In the genomic region with DNA sequence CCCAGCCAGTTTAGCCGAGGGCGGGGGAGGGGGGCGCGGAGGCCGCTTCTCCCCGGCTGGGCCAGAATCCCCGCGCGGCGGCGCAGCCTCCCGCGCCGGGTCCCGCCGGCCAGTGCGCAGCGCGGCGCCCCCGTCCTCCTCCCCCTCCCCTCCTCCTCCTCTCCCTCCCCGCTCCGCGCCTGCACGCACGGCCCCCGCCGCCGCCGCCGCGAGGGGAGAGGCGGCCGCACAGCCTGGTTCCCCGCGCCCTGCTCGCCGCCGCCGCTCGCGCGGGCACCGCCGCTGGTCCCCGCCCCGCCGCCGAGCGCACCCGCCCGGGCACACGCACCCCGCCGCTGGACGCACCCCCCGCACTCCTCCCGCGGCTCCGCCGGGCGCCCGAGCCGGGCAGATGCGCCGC, we compare ENCODE assay signal across 9 cellular contexts. TPM values are rescaled to one million over a fixed set of nuclear protein-coding genes. Genes with fewer than 3 reads are reported as not detected.
DNase-seq lines count a peak whose midpoint lies in the region; ATAC-seq and TF ChIP-seq lines count a peak whose summit lies in the region.
"Had no signal": no experiment of that assay in that cellular context is flagged by ENCODE, and none has a peak within 500 bp of the region (broad histone marks: within the 10 kb centered on the region; RNA-seq: fewer than 3 reads in every experiment).

A gene with protein sequence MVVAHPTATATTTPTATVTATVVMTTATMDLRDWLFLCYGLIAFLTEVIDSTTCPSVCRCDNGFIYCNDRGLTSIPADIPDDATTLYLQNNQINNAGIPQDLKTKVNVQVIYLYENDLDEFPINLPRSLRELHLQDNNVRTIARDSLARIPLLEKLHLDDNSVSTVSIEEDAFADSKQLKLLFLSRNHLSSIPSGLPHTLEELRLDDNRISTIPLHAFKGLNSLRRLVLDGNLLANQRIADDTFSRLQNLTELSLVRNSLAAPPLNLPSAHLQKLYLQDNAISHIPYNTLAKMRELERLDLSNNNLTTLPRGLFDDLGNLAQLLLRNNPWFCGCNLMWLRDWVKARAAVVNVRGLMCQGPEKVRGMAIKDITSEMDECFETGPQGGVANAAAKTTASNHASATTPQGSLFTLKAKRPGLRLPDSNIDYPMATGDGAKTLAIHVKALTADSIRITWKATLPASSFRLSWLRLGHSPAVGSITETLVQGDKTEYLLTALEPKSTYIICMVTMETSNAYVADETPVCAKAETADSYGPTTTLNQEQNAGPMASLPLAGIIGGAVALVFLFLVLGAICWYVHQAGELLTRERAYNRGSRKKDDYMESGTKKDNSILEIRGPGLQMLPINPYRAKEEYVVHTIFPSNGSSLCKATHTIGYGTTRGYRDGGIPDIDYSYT (plus strand): TSS at position 351 of the 400 bp plus-strand sequence. CDS start 80,337 bp downstream, outside the sequence.

- peak within 1 kb of the TSS; percentile 37 to 61 (median 57) for H3K4me3 ChIP-seq in heart right ventricle

- no peaks in the 10 kb centered on the region for H3K9me3 ChIP-seq in heart right ventricle

- H3K27ac Mint-ChIP-seq in chondrocyte (ENCODE audit: unreplicated experiment) = no peak within 1 kb of the TSS
- H3K27ac Mint-ChIP-seq in naive B cell = no peak within 1 kb of the TSS

- H3K27ac ChIP-seq in heart right ventricle = peak within 1 kb of the TSS in 8 of 10 donors; percentile 12 to 58 (median 37)

- H3K36me3 Mint-ChIP-seq in chondrocyte (ENCODE audit: low read depth) = no peaks in the 10 kb centered on the region
- peaks cover 0 to 6% of the 10 kb centered on the region in 2 donors for H3K36me3 Mint-ChIP-seq in naive B cell

- intact Hi-C loops in heart right ventricle (cut with DNase I) = no loop called here
- intact Hi-C loops in Right ventricle myocardium superior (cut with DNase I) = no loop called here

- peaks cover 10% of the 10 kb centered on the region for H3K27me3 Mint-ChIP-seq in chondrocyte (ENCODE audit: low read depth)
- peaks cover 22 to 70% (median 48%) of the 10 kb centered on the region in 3 donors for H3K27me3 Mint-ChIP-seq in naive B cell

- TF ChIP-seq CTCF in heart right ventricle (IDR thresholded peaks at IDR 0.05) (no peak), chondrocyte (IDR thresholded peaks at IDR 0.05) (no peak)

- ATAC-seq in heart right ventricle = no peak
- ATAC-seq in Right ventricle myocardium superior (ENCODE audit: poor library complexity) = no peak
- ATAC-seq in naive B cell (ENCODE audit: low read depth in 2 of 2) = no peak

- no peaks in the 10 kb centered on the region for H3K36me3 ChIP-seq in heart right ventricle

- peaks cover 0 to 47% (median 25%) of the 10 kb centered on the region in 7 donors for H3K27me3 ChIP-seq in heart right ventricle

- H3K4me3 Mint-ChIP-seq in chondrocyte (ENCODE audit: unreplicated experiment) (peak within 1 kb of the TSS; percentile 68), naive B cell (peak within 1 kb of the TSS in 7 of 8 donors; percentile 52 to 90 (median 81))

- 0 to 2% methylated on average over 17 to 44 of the region's 66 CpGs for WGBS in heart right ventricle, 2 donors

- H3K4me1 Mint-ChIP-seq in chondrocyte (ENCODE audit: low read depth) (peaks cover 5% of the 10 kb centered on the region), naive B cell (peaks cover 6 to 12% (median 11%) of the 10 kb centered on the region in 3 donors)

- DNase-seq in heart right ventricle (no peak), Right ventricle myocardium superior (no peak), chondrocyte (ENCODE audit: low spot score) (no peak), naive B cell (no peak), epidermal melanocyte (ENCODE audit: insufficient read length, low spot score) (no peak), NCI-H226 (no peak), SW480 (ENCODE audit: low spot score) (no peak)
- DNase-seq in stimulated activated naive CD4-positive, alpha-beta T cell (lab: John Stamatoyannopoulos, UW) = no peak
- DNase-seq: RPMI8226 had no signal

- peaks cover 6 to 23% (median 19%) of the 10 kb centered on the region in 9 donors for H3K4me1 ChIP-seq in heart right ventricle

- H3K9me3 Mint-ChIP-seq in chondrocyte (ENCODE audit: low read depth) (no peaks in the 10 kb centered on the region), naive B cell (no peaks in the 10 kb centered on the region)

RNA-seq across cellular contexts. Expression of the gene that starts here (rescaled TPM):
- total RNA-seq in heart right ventricle (under 1 TPM; 0.17 to 0.83 (median 0.39) TPM), Right ventricle myocardium superior (0.35 TPM), chondrocyte (0.12 to 0.31 TPM (median 0.22 TPM) in 3 replicates)
- polyA plus RNA-seq in heart right ventricle (under 1 TPM; 0.22 to 0.44 TPM), naive B cell (ENCODE audit: low read depth in 6 of 6) (not detected)
